In the genomic region with DNA sequence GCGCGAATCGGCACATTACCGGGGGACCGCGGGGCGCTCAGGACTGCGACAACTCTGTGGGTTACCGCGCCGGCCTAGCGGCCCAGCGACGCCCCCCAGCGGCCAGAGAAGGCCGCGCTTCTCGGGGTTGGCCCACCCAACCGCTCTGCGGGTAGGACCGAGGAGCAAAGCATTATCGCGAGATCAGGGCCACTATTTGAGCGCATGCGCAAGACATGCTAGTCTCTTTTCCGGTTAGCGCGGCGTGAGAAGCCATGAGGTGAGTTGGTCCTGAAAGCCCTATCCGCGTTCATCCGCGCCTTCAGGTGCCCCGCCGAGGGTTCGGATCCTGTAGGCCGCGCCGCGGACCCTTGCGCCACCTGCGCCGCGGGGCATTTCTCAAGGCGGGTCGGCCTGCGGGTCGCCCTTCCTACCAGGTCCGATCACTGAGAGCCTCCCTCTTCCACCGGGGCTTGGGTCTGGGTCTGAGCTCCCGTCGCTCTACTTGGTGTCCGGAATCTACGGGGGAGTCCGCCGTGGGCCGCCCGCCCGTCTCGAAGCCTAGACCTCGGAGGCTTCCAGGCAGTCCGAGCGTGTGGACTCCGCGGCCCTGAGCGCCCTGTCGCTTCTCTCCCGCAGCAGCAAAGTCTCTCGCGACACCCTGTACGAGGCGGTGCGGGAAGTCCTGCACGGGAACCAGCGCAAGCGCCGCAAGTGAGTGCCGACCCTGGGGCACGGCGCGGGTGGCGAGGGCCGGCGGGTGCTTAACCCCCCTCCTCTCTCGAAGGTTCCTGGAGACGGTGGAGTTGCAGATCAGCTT, we compare ENCODE assay signal across 8 cellular contexts. TPM values are rescaled to one million over a fixed set of nuclear protein-coding genes. Genes with fewer than 3 reads are reported as not detected.
DNase-seq lines count a peak whose midpoint lies in the region; ATAC-seq and TF ChIP-seq lines count a peak whose summit lies in the region.

RPL10A (plus strand) TSS at position 221 of the 799 bp plus-strand sequence; CDS start at position 255, 34 bp downstream.

- H2BK5ac ChIP-seq in IMR-90 (ENCODE audit: low read depth, low read length, poor library complexity, severe bottlenecking): peak within 1 kb of the TSS; percentile 71

- H3K79me1 ChIP-seq in IMR-90 (ENCODE audit: low read depth in 1 of 2, low read length in 2 of 2): peaks cover 7 to 37% of the 10 kb centered on the region in 2 experiments; a peak in 3 of 4 replicates

- dilution Hi-C loops in IMR-90 (cut with HindIII; ENCODE audit: low sequenced_read_pairs, unreplicated experiment): no loop called here

- peak within 1 kb of the TSS; percentile 93 for H3K23ac ChIP-seq in IMR-90 (ENCODE audit: low read depth, low read length)

- in situ Hi-C loops in IMR-90 (cut with MboI; ENCODE audit: low sequenced_read_pairs): no loop called here

- peak; percentile 59 for ATAC-seq in GM21447 (IDR thresholded peaks at IDR 0.05; ENCODE audit: unreplicated experiment)
- peak; percentile 88 for ATAC-seq in IMR-90 (ENCODE audit: low read depth)

- H3K4ac ChIP-seq in IMR-90 (ENCODE audit: low read depth, low read length): peak within 1 kb of the TSS; percentile 83

- peak; percentile 89 for TF ChIP-seq RAD21 in IMR-90 (IDR thresholded peaks at IDR 0.05; ENCODE audit: low read length)

- H3K9me1 ChIP-seq in IMR-90 (ENCODE audit: insufficient read depth, low read length): no peaks in the 10 kb centered on the region

- peak within 1 kb of the TSS; percentile 94 for H3K14ac ChIP-seq in IMR-90 (replicated peaks; ENCODE audit: low read depth, low read length)

- POLR2A ChIA-PET in IMR-90 (lab: Charles Lee; ENCODE audit: unreplicated experiment): no interaction called here
- POLR2A ChIA-PET in OCI-LY7 (lab: Charles Lee): interaction anchor here (0.5 to 2.1 kb wide), 6 partner anchors 12 to 488 kb away, joined by 3 to 11 read pairs (median 4); partner anchors contain the start of gene FANCE

- peak; percentile 99 for TF ChIP-seq CTCF in IMR-90 (conservative IDR thresholded peaks at IDR 0.05; ENCODE audit: low read depth, low read length)
- TF ChIP-seq CTCF in OCI-LY7 (conservative IDR thresholded peaks at IDR 0.05; ENCODE audit: low read length): peak; percentile 95
- peak; percentile 92 for TF ChIP-seq CTCF in epithelial cell of esophagus (IDR thresholded peaks at IDR 0.05; ENCODE audit: insufficient read depth, low read depth, low read length, missing control alignments)

- H4K5ac ChIP-seq in IMR-90 (ENCODE audit: low read depth, low read length): peak within 1 kb of the TSS; percentile 47

- H4K91ac ChIP-seq in IMR-90 (ENCODE audit: insufficient read depth, low read depth, low read length): peak within 1 kb of the TSS; percentile 71

- peak within 1 kb of the TSS; percentile 99 for H2AK9ac ChIP-seq in IMR-90 (replicated peaks; ENCODE audit: low read depth, low read length, poor library complexity)

- peaks cover 10% of the 10 kb centered on the region for H3K4me1 ChIP-seq in IMR-90 (ENCODE audit: control insufficient read depth, insufficient read depth, low read length)
- peaks cover 38% of the 10 kb centered on the region for H3K4me1 ChIP-seq in OCI-LY7 (ENCODE audit: insufficient read depth, low read length, poor library complexity, severe bottlenecking)

- H3K9me3 ChIP-seq in IMR-90 (ENCODE audit: control insufficient read depth, insufficient read depth, low read length) (no peaks in the 10 kb centered on the region), OCI-LY7 (ENCODE audit: low read length) (no peaks in the 10 kb centered on the region)

- H3K36me3 ChIP-seq in IMR-90 (ENCODE audit: control insufficient read depth, insufficient read depth, low read length): peaks cover 39% of the 10 kb centered on the region
- peaks cover 89% of the 10 kb centered on the region for H3K36me3 ChIP-seq in OCI-LY7 (ENCODE audit: insufficient read depth, low read length)

- H3K79me2 ChIP-seq in OCI-LY7 (ENCODE audit: insufficient read depth, low read depth, low read length): peaks cover 32% of the 10 kb centered on the region

- H4K8ac ChIP-seq in IMR-90 (ENCODE audit: low read depth in 2 of 2, low read length in 2 of 2): peak within 1 kb of the TSS; percentile 47 to 88

- WGBS in IMR-90 (ENCODE audit: extremely low coverage in 2 of 2, insufficient read length in 1 of 2), 2 experiments: 0% methylated on average over 38 of the region's 86 CpGs; no CpG with 5 or more reads in 1 of the 2 experiments

- peak within 1 kb of the TSS; percentile 29; the same call in 1 of the 2 replicates for H2BK20ac ChIP-seq in IMR-90 (ENCODE audit: low read depth, low read length)

- H3K4me3 ChIP-seq in IMR-90 (ENCODE audit: insufficient read depth, low read depth, low read length) (peak within 1 kb of the TSS; percentile 71), OCI-LY7 (ENCODE audit: low read depth, low read length, poor library complexity, severe bottlenecking) (peak within 1 kb of the TSS; percentile 91), epithelial cell of esophagus (ENCODE audit: low read length) (peak within 1 kb of the TSS; percentile 94)

- BruUV-seq in IMR-90 (replicated peaks; lab: Mats Ljungman, UMichigan) (TSS peak; percentile 77), OCI-LY7 (replicated peaks; lab: Mats Ljungman, UMichigan) (TSS peak; percentile 74)

- H3K27me3 ChIP-seq in IMR-90 (ENCODE audit: control insufficient read depth, insufficient read depth, low read length): no peaks in the 10 kb centered on the region

- peak within 1 kb of the TSS; percentile 88 for H3K9ac ChIP-seq in IMR-90 (ENCODE audit: low read depth, low read length)

- CTCF ChIA-PET in IMR-90 (lab: Yijun Ruan, JAX): interaction anchor here (0.9 to 1.2 kb wide), 2 partner anchors 49 to 125 kb away, joined by 3 read pairs; no protein-coding TSS in a partner anchor
- CTCF ChIA-PET in OCI-LY7 (lab: Charles Lee; ENCODE audit: unreplicated experiment): interaction anchor here (0.7 kb wide), 1 partner anchor 14 kb away, joined by 3 read pairs; no protein-coding TSS in a partner anchor

- H4K20me1 ChIP-seq in IMR-90 (ENCODE audit: insufficient read depth, low read length): peaks cover 51% of the 10 kb centered on the region
- peaks cover 25% of the 10 kb centered on the region for H4K20me1 ChIP-seq in OCI-LY7 (ENCODE audit: insufficient read depth, low read length)

- H2AFZ ChIP-seq in IMR-90 (replicated peaks; ENCODE audit: low read length, poor library complexity) (peak within 1 kb of the TSS; percentile 98), OCI-LY7 (ENCODE audit: low read length) (peak within 1 kb of the TSS; percentile 84)

- intact Hi-C loops in IMR-90 (cut with micrococcal nuclease): loop anchor here (1.0 to 5.0 kb wide), 2 partner anchors 126 to 171 kb away; partner anchors contain the start of genes DEF6 and PPARD
- intact Hi-C loops in OCI-LY7 (cut with micrococcal nuclease; ENCODE audit: unreplicated experiment): loop anchor here (1.0 kb wide), 2 partner anchors 126 to 171 kb away; partner anchors contain the start of genes DEF6 and PPARD

- H3K4me2 ChIP-seq in IMR-90 (ENCODE audit: low read depth, low read length) (peak within 1 kb of the TSS; percentile 87), OCI-LY7 (ENCODE audit: low read length) (peak within 1 kb of the TSS; percentile 99)

- H3K56ac ChIP-seq in IMR-90 (ENCODE audit: extremely low read depth, insufficient read depth, low read length): peak within 1 kb of the TSS; percentile 44

- no peak within 1 kb of the TSS for H2BK15ac ChIP-seq in IMR-90 (ENCODE audit: low read depth, low read length)

- peak within 1 kb of the TSS; percentile 93 for H2AK5ac ChIP-seq in IMR-90 (ENCODE audit: low read depth, low read length)

- H3K27ac ChIP-seq in IMR-90 (ENCODE audit: insufficient read depth, low read length) (peak within 1 kb of the TSS; percentile 79), OCI-LY7 (ENCODE audit: low read depth, low read length, poor library complexity, severe bottlenecking) (peak within 1 kb of the TSS; percentile 83)

- DNase-seq in DMS 273 (lab: John Stamatoyannopoulos, UW; ENCODE audit: unreplicated experiment) (peak; percentile 99), IMR-90 (peak; percentile 96), OCI-LY7 (ENCODE audit: low spot score) (peak; percentile 98), activated T-cell treated with anti-CD3 and anti-CD28 coated beads for 24 hours (ENCODE audit: low read depth) (peak; percentile 94), epithelial cell of esophagus (ENCODE audit: low read depth) (peak; percentile 95), mucosa of gallbladder (ENCODE audit: low spot score) (peak; percentile 99)
- DNase-seq in stimulated activated CD8-positive, alpha-beta memory T cell treated with anti-CD3 and anti-CD28 coated beads, Interleukin-4, amount 100 ng/mL, for 4 hours (ENCODE audit: low read depth in 2 of 2, low spot score in 1 of 2): peak; percentile 88 to 93

- H2BK120ac ChIP-seq in IMR-90 (ENCODE audit: low read depth, low read length): peak within 1 kb of the TSS; percentile 69

- H3K18ac ChIP-seq in IMR-90 (ENCODE audit: low read depth, low read length): 0 out of 2 replicates have a peak within 1 kb of the TSS, but pooled peaks have one; percentile 8

- H3K9me2 ChIP-seq in OCI-LY7 (ENCODE audit: insufficient read depth, low read length): no peaks in the 10 kb centered on the region

- peak; percentile 99 for TF ChIP-seq POLR2A in IMR-90 (IDR thresholded peaks at IDR 0.05; ENCODE audit: low read depth, low read length)

TF ChIP-seq in IMR-90, 13 proteins besides CTCF, POLR2A, EP300 and RAD21:
- TF ChIP-seq MXI1 (IDR thresholded peaks at IDR 0.05; ENCODE audit: borderline replicate concordance, low read depth, low read length) (peak; percentile 94), MAZ (IDR thresholded peaks at IDR 0.05; ENCODE audit: borderline replicate concordance, low read depth, low read length) (peak; percentile 74; the same call in 1 of the 2 replicates), NFE2L2 (IDR thresholded peaks at IDR 0.05; ENCODE audit: low read depth, low read length) (no peak), SMC3 (IDR thresholded peaks at IDR 0.05; ENCODE audit: low read depth, low read length) (peak; percentile 88), BHLHE40 (IDR thresholded peaks at IDR 0.05; ENCODE audit: low read depth, low read length) (0 out of 2 replicates have a peak, but pooled peaks have one; percentile 24)
- TF ChIP-seq, protein P1, sequence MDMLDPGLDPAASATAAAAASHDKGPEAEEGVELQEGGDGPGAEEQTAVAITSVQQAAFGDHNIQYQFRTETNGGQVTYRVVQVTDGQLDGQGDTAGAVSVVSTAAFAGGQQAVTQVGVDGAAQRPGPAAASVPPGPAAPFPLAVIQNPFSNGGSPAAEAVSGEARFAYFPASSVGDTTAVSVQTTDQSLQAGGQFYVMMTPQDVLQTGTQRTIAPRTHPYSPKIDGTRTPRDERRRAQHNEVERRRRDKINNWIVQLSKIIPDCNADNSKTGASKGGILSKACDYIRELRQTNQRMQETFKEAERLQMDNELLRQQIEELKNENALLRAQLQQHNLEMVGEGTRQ (IDR thresholded peaks at IDR 0.05; ENCODE audit: low read depth, low read length): no peak

RNA-seq across cellular contexts. Expression of gene RPL10A, which starts in this region (rescaled TPM):
- total RNA-seq in IMR-90 (2012; rRNA removed): 1,746 and 2,310 TPM in 2 replicates
- 3,153 and 3,261 TPM in 2 replicates for polyA plus RNA-seq in IMR-90 (2012; rRNA removed)
- polyA plus RNA-seq in IMR-90 (2012; cell fraction: cytosol; rRNA removed): 1,705 and 1,838 TPM in 2 replicates
- polyA plus RNA-seq in IMR-90 (2012; cell fraction: nucleus; rRNA removed; ENCODE audit: low replicate concordance): 1,133 and 1,323 TPM in 2 replicates
- total RNA-seq in OCI-LY7 (2014; rRNA removed; shearing (Covaris generic)): 2,473 and 2,643 TPM in 2 replicates
- total RNA-seq in OCI-LY7 (2022): 1,541 and 1,581 TPM in 2 replicates
- 921 TPM for total RNA-seq in mucosa of gallbladder

Comparison
In these comparisons a context has a peak if more than half of its experiments do, and no peak if none do; other contexts are left out.
1. Peak in every context shown above with its lines: DNase-seq, ATAC-seq, H3K4me3 ChIP-seq and H3K27ac ChIP-seq.